Comparison of ENCODE assay signal across 27 cellular contexts in genomic region chr11:43541993-43542392, GRCh38.
"Had no signal": no experiment of that assay in that cellular context is flagged by ENCODE, and none has a peak within 500 bp of the region (broad histone marks: within the 10 kb centered on the region; RNA-seq: fewer than 3 reads in every experiment).

No MANE protein-coding gene starts in this region.

- H3K9me3 Mint-ChIP-seq: activated CD4-positive, alpha-beta memory T cell treated with anti-CD3 and anti-CD28 coated beads, Interleukin-2, amount 10 ng/mL, durations not matched to agents 7 days and 5 days; activated naive CD8-positive, alpha-beta T cell treated with anti-CD3 and anti-CD28 coated beads, Interleukin-2, amount 10 ng/mL, durations not matched to agents 7 days and 5 days; activated T-helper 2 cell treated with anti-CD3 and anti-CD28 coated beads, Interferon-gamma antibody, Interleukin-2, Interleukin-4, amounts not matched to agents 10 μg/mL and 5 μg/mL and 100 μg/mL, durations not matched to agents 14 hours and 24 hours and 36 hours had no signal

- H3K27ac ChIP-seq: SJCRH30, SK-N-MC, WERI-Rb-1 had no signal

- H3K4me3 Mint-ChIP-seq: activated CD4-positive, alpha-beta memory T cell treated with anti-CD3 and anti-CD28 coated beads, Interleukin-2, amount 10 ng/mL, durations not matched to agents 7 days and 5 days; activated CD8-positive, alpha-beta memory T cell treated with anti-CD3 and anti-CD28 coated beads, Interleukin-2, amount 10 ng/mL, durations not matched to agents 7 days and 5 days; activated naive CD4-positive, alpha-beta T cell treated with anti-CD3 and anti-CD28 coated beads, Interleukin-2, amount 50 U/mL, for 24 hours; activated naive CD8-positive, alpha-beta T cell treated with anti-CD3 and anti-CD28 coated beads, Interleukin-2, amount 10 ng/mL, durations not matched to agents 7 days and 5 days; activated T-cell treated with anti-CD3 and anti-CD28 coated beads, Interleukin-2, amount 50 U/mL, for 24 hours; brain had no signal

- H3K4me1 ChIP-seq: SJCRH30 had no signal

- H3K4me3 ChIP-seq: SJCRH30, SK-N-MC had no signal

- H3K4me1 Mint-ChIP-seq: activated CD4-positive, alpha-beta memory T cell treated with anti-CD3 and anti-CD28 coated beads, Interleukin-2, amount 10 ng/mL, durations not matched to agents 7 days and 5 days; activated CD8-positive, alpha-beta memory T cell treated with anti-CD3 and anti-CD28 coated beads, Interleukin-2, amount 10 ng/mL, durations not matched to agents 7 days and 5 days; activated naive CD4-positive, alpha-beta T cell treated with anti-CD3 and anti-CD28 coated beads, Interleukin-2, amount 50 U/mL, for 24 hours; activated naive CD8-positive, alpha-beta T cell treated with anti-CD3 and anti-CD28 coated beads, Interleukin-2, amount 10 ng/mL, durations not matched to agents 7 days and 5 days had no signal

- DNase-seq: activated CD4-positive, alpha-beta memory T cell treated with anti-CD3 and anti-CD28 coated beads, Interleukin-2, amount 10 ng/mL, durations not matched to agents 7 days and 5 days; activated CD4-positive, alpha-beta T cell treated with anti-CD3 and anti-CD28 coated beads for 1 hour; activated CD4-positive, alpha-beta T cell treated with anti-CD3 and anti-CD28 coated beads for 48 hours; activated CD4-positive, CD25-positive, alpha-beta regulatory T cell; activated CD8-positive, alpha-beta memory T cell treated with anti-CD3 and anti-CD28 coated beads for 24 hours; activated CD8-positive, alpha-beta memory T cell treated with anti-CD3 and anti-CD28 coated beads, Interleukin-2, amount 10 ng/mL, durations not matched to agents 7 days and 5 days; activated gamma-delta T cell; activated naive CD4-positive, alpha-beta T cell treated with Interleukin-2 at 50 U/mL for 16 hours; activated naive CD8-positive, alpha-beta T cell treated with anti-CD3 and anti-CD28 coated beads, Interleukin-2, amount 10 ng/mL, durations not matched to agents 7 days and 5 days; activated T-cell treated with anti-CD3 and anti-CD28 coated beads, Interleukin-2, amount 50 U/mL, for 24 hours; caudate nucleus; Karpas-422; NCI-H1105; NCI-H1417 treated with DMSO at 0.1 percent for 48 hours; NCI-H187 treated with DMSO at 0.1 percent for 48 hours; NCI-H2081; NCI-H345; NCI-H524 treated with DMSO at 0.1 percent for 48 hours; SHP77; SJCRH30; T1000; WERI-Rb-1 had no signal

- H3K36me3 ChIP-seq: SJCRH30, WERI-Rb-1 had no signal

- H3K27ac Mint-ChIP-seq: activated CD4-positive, alpha-beta memory T cell treated with anti-CD3 and anti-CD28 coated beads, Interleukin-2, amount 10 ng/mL, durations not matched to agents 7 days and 5 days; activated CD8-positive, alpha-beta memory T cell treated with anti-CD3 and anti-CD28 coated beads, Interleukin-2, amount 10 ng/mL, durations not matched to agents 7 days and 5 days; activated naive CD4-positive, alpha-beta T cell treated with anti-CD3 and anti-CD28 coated beads, Interleukin-2, amount 50 U/mL, for 24 hours; activated naive CD8-positive, alpha-beta T cell treated with anti-CD3 and anti-CD28 coated beads, Interleukin-2, amount 10 ng/mL, durations not matched to agents 7 days and 5 days; activated T-cell treated with anti-CD3 and anti-CD28 coated beads, Interleukin-2, amount 50 U/mL, for 24 hours; activated T-helper 2 cell treated with anti-CD3 and anti-CD28 coated beads, Interferon-gamma antibody, Interleukin-2, Interleukin-4, amounts not matched to agents 10 μg/mL and 5 μg/mL and 100 μg/mL, durations not matched to agents 14 hours and 24 hours and 36 hours had no signal

- H3K36me3 Mint-ChIP-seq: activated CD8-positive, alpha-beta memory T cell treated with anti-CD3 and anti-CD28 coated beads, Interleukin-2, amount 10 ng/mL, durations not matched to agents 7 days and 5 days; activated naive CD8-positive, alpha-beta T cell treated with anti-CD3 and anti-CD28 coated beads, Interleukin-2, amount 10 ng/mL, durations not matched to agents 7 days and 5 days; brain had no signal

- ATAC-seq: activated CD8-positive, alpha-beta memory T cell treated with anti-CD3 and anti-CD28 coated beads, Interleukin-2, amount 10 ng/mL, durations not matched to agents 7 days and 5 days; Panc1 had no signal
